8 cellular contexts compared by ENCODE assay signal in the genomic region with DNA sequence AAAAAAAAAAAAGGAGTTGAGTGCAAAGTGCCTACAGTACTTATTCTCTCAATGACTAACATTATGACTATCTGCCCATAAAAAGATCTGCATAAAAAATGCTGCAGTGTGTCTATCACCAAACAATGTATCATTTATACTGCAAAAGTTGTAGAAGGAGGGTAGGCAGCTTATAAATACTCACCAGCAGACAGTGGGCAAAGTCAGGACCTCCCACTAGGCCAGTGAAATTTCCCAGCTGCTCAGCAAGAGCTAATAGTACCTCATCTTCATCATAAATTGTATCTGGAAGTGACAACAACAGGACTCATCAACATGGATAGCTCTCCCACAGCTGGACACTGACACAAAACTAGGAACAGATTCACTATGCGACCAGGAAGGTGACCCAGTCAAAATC. TPM values are rescaled to one million over a fixed set of nuclear protein-coding genes. Genes with fewer than 3 reads are reported as not detected.
DNase-seq lines count a peak whose midpoint lies in the region; ATAC-seq and TF ChIP-seq lines count a peak whose summit lies in the region.

No MANE protein-coding gene starts in this region.

- H3K4me1 ChIP-seq in CD4-positive, CD25-positive, alpha-beta regulatory T cell (ENCODE audit: control insufficient read depth, insufficient read depth, low read length, poor library complexity, severe bottlenecking): peaks cover 36% of the 10 kb centered on the region

- no peaks in the 10 kb centered on the region for H3K9me3 Mint-ChIP-seq in CD4-positive, CD25-positive, alpha-beta regulatory T cell
- no peaks in the 10 kb centered on the region for H3K9me3 Mint-ChIP-seq in naive thymus-derived CD8-positive, alpha-beta T cell

- no peak for DNase-seq in CD4-positive, CD25-positive, alpha-beta regulatory T cell
- no peak for DNase-seq in LNCaP clone FGC (ENCODE audit: low read depth)
- DNase-seq in naive thymus-derived CD8-positive, alpha-beta T cell: no peak
- DNase-seq in iPS-NIHi7 (ENCODE audit: extremely low spot score): no peak
- DNase-seq in G401 (ENCODE audit: low spot score): no peak

- ATAC-seq in CD4-positive, CD25-positive, alpha-beta regulatory T cell (ENCODE audit: low read depth in 2 of 2): no peak
- no peak for ATAC-seq in naive thymus-derived CD8-positive, alpha-beta T cell
- ATAC-seq in GM21576 (IDR thresholded peaks at IDR 0.05; ENCODE audit: unreplicated experiment) (no peak), HG02852 (IDR thresholded peaks at IDR 0.05; ENCODE audit: unreplicated experiment) (no peak)

- no peaks in the 10 kb centered on the region for H3K27me3 ChIP-seq in CD4-positive, CD25-positive, alpha-beta regulatory T cell (ENCODE audit: control insufficient read depth, insufficient read depth, low read length)

- H3K4me1 Mint-ChIP-seq in CD4-positive, CD25-positive, alpha-beta regulatory T cell: peaks cover 14 to 50% (median 42%) of the 10 kb centered on the region in 4 donors
- peaks cover 28 to 52% (median 41%) of the 10 kb centered on the region in 4 donors for H3K4me1 Mint-ChIP-seq in naive thymus-derived CD8-positive, alpha-beta T cell

- H3K9me3 ChIP-seq in CD4-positive, CD25-positive, alpha-beta regulatory T cell (ENCODE audit: control insufficient read depth in 2 of 2, low read length in 2 of 2): no peaks in the 10 kb centered on the region

- no peak for TF ChIP-seq CTCF in LNCaP clone FGC (IDR thresholded peaks at IDR 0.05; ENCODE audit: control insufficient read depth, extremely low read depth, insufficient read depth)

- H3K27me3 Mint-ChIP-seq in CD4-positive, CD25-positive, alpha-beta regulatory T cell: no peaks in the 10 kb centered on the region
- H3K27me3 Mint-ChIP-seq in naive thymus-derived CD8-positive, alpha-beta T cell: no peaks in the 10 kb centered on the region

- POLR2A ChIA-PET in naive thymus-derived CD8-positive, alpha-beta T cell (lab: Charles Lee): no interaction called here

- in situ Hi-C loops in G401 (cut with HindIII; ENCODE audit: low sequenced_read_pairs): no loop called here

- peak overlapping the region; percentile 96 for H3K4me3 ChIP-seq in CD4-positive, CD25-positive, alpha-beta regulatory T cell (ENCODE audit: low read depth, low read length)
- H3K4me3 ChIP-seq in LNCaP clone FGC (ENCODE audit: low read depth, low read length): peak overlapping the region; percentile 90

- peak overlapping the region in 1 of 3 donors; percentile 86 for H3K27ac Mint-ChIP-seq in CD4-positive, CD25-positive, alpha-beta regulatory T cell
- H3K27ac Mint-ChIP-seq in naive thymus-derived CD8-positive, alpha-beta T cell: peak overlapping the region in 4 of 10 donors; percentile 19 to 98 (median 65)

- H3K4me3 Mint-ChIP-seq in CD4-positive, CD25-positive, alpha-beta regulatory T cell: peak overlapping the region; percentile 91 to 100 (median 94)
- H3K4me3 Mint-ChIP-seq in naive thymus-derived CD8-positive, alpha-beta T cell: peak overlapping the region; percentile 87 to 100 (median 99)

- peaks cover 39% of the 10 kb centered on the region for H3K36me3 Mint-ChIP-seq in CD4-positive, CD25-positive, alpha-beta regulatory T cell
- peaks cover 5 to 48% (median 8%) of the 10 kb centered on the region in 3 donors for H3K36me3 Mint-ChIP-seq in naive thymus-derived CD8-positive, alpha-beta T cell

- H3K36me3 ChIP-seq in CD4-positive, CD25-positive, alpha-beta regulatory T cell (ENCODE audit: control insufficient read depth, insufficient read depth, low read length): peaks cover 36% of the 10 kb centered on the region

- peak overlapping the region; percentile 70 for H3K27ac ChIP-seq in CD4-positive, CD25-positive, alpha-beta regulatory T cell (ENCODE audit: insufficient read depth, low read length, poor library complexity, severe bottlenecking)
- H3K27ac ChIP-seq in cingulate gyrus (ENCODE audit: low read depth, low read length): peak overlapping the region; percentile 5

RNA-seq across cellular contexts. Expression of gene PPP2R1B, which starts 1.6 kb away (rescaled TPM):
- 45.9 TPM for total RNA-seq in CD4-positive, CD25-positive, alpha-beta regulatory T cell
- 10 to 100 TPM; 16.5 to 23.7 (median 21.4) TPM for polyA plus RNA-seq in CD4-positive, CD25-positive, alpha-beta regulatory T cell
- 10 to 100 TPM; 38.1 to 38.2 TPM for total RNA-seq in naive thymus-derived CD8-positive, alpha-beta T cell
- polyA plus RNA-seq in naive thymus-derived CD8-positive, alpha-beta T cell: 10 to 100 TPM; 12.5 to 14.8 (median 14.4) TPM
- total RNA-seq in G401 (2014; rRNA removed; shearing (Covaris generic)): 115 and 118 TPM in 2 replicates
